ENCODE assay signal across 9 cellular contexts in genomic region chr2:8515390-8515761, GRCh38.
DNase-seq lines count a peak whose midpoint lies in the region; ATAC-seq, FAIRE-seq and TF ChIP-seq lines count a peak whose summit lies in the region.
"Had no signal": no experiment of that assay in that cellular context is flagged by ENCODE, and none has a peak within 500 bp of the region (broad histone marks: within the 10 kb centered on the region; RNA-seq: fewer than 3 reads in every experiment).

No MANE protein-coding gene starts in this region.

- H3K4me1 ChIP-seq in pancreas (no peaks in the 10 kb centered on the region), PC-3 (ENCODE audit: insufficient read depth, low read length) (no peaks in the 10 kb centered on the region)

- intact Hi-C loops in pancreas (cut with DNase I) = no loop called here
- intact Hi-C loops in PC-3 (cut with micrococcal nuclease) = no loop called here

- H3K4me2 ChIP-seq in PC-3 (ENCODE audit: low read length) = no peak overlapping the region

- H3F3A ChIP-seq in PC-3 (ENCODE audit: low read length, unreplicated experiment) = no peaks in the 10 kb centered on the region

- H3K27me3 ChIP-seq in pancreas = no peaks in the 10 kb centered on the region
- no peaks in the 10 kb centered on the region for H3K27me3 ChIP-seq in PC-3 (ENCODE audit: low read length)

- H3K27ac ChIP-seq in pancreas (no peak overlapping the region), PC-3 (ENCODE audit: low read length) (no peak overlapping the region)

- DNase-seq in NOMO-1 treated with DMSO at 0.1 percent for 48 hours (lab: John Stamatoyannopoulos, UW; ENCODE audit: unreplicated experiment) = peak; percentile 95
- DNase-seq in activated T-cell treated with anti-CD3 and anti-CD28 coated beads, Interleukin-2, amount 50 U/mL, for 48 hours = peak; percentile 73 to 80
- DNase-seq in pancreas = peak in 1 of 6 donors; percentile 30
- no peak for DNase-seq in HTR-8/SVneo (ENCODE audit: insufficient read length, low spot score)
- no peak for DNase-seq in PC-3
- DNase-seq in ecto neural progenitor cell (ENCODE audit: low spot score) = no peak
- DNase-seq: IMR-90 had no signal

- H3K4me3 ChIP-seq in pancreas (no peak overlapping the region), PC-3 (ENCODE audit: low read length) (no peak overlapping the region)

- no TSS peak for BruUV-seq in PC-3 (replicated peaks; lab: Mats Ljungman, UMichigan)

- H3K9ac ChIP-seq in PC-3 (ENCODE audit: low read length) = no peak overlapping the region

- H4K20me1 ChIP-seq in PC-3 (ENCODE audit: low read length) = no peaks in the 10 kb centered on the region

- CTCF ChIA-PET in PC-3 (lab: Charles Lee) = no interaction called here

- H3K36me3 ChIP-seq in pancreas = no peaks in the 10 kb centered on the region
- no peaks in the 10 kb centered on the region for H3K36me3 ChIP-seq in PC-3 (ENCODE audit: low read depth, low read length)

- WGBS in pancreas, 2 donors = 75 to 87% methylated on average over 7 of the region's 7 CpGs

- FAIRE-seq in pancreas (lab: Jason Lieb, UNC) (no peak), HTR-8/SVneo (lab: Jason Lieb, UNC) (no peak)

- no peak overlapping the region for H2AFZ ChIP-seq in PC-3 (ENCODE audit: low read length)

- POLR2A ChIA-PET in PC-3 (lab: Charles Lee; ENCODE audit: unreplicated experiment) = no interaction called here

- no peak for TF ChIP-seq CTCF in pancreas (IDR thresholded peaks at IDR 0.05)
- TF ChIP-seq CTCF in PC-3 (conservative IDR thresholded peaks at IDR 0.05; ENCODE audit: low read depth, low read length) = no peak

- no peaks in the 10 kb centered on the region for H3K79me2 ChIP-seq in PC-3 (ENCODE audit: low read length)

- no peaks in the 10 kb centered on the region for H3K9me3 ChIP-seq in pancreas
- H3K9me3 ChIP-seq in PC-3 (ENCODE audit: low read length) = no peaks in the 10 kb centered on the region

- H3K9me2 ChIP-seq in PC-3 (replicated peaks; ENCODE audit: low read length) = no peaks in the 10 kb centered on the region

- ATAC-seq in GM18502 (IDR thresholded peaks at IDR 0.05; ENCODE audit: poor library complexity, unreplicated experiment) = peak; percentile 78
- ATAC-seq in HG02610 (IDR thresholded peaks at IDR 0.05; ENCODE audit: unreplicated experiment) = peak; percentile 67
- peak in 3 of 4 donors; percentile 40 to 79 (median 46) for ATAC-seq in pancreas
- no peak for ATAC-seq in PC-3

Comparison
In these comparisons a context has a peak if more than half of its experiments do, and no peak if none do; other contexts are left out.
1. DNase-seq: peak in NOMO-1 treated with DMSO at 0.1 percent for 48 hours (single experiment) and activated T-cell treated with anti-CD3 and anti-CD28 coated beads, Interleukin-2, amount 50 U/mL, for 48 hours (2 of 2); none in HTR-8/SVneo (single experiment), PC-3 (single experiment) and ecto neural progenitor cell (single experiment).